In the genomic region with DNA sequence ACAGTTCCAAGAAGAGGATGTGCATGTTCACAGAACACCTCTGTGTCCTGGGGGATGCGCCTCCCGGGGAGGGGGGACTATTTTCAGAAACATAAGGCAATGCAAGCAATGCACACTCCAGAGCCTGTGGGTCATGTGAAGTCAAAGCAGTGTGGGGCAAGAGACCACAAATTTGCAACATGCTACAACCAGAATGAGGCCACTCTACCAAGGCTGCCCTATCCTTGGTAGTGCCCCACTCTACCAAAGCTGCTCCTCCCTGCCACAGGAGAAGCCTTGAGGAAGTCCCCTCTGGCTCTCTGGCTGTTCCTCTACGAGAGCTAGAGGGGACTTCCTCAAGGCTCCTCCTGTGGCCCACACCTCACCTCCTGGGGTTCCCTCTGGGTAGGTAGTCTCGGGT, we compare ENCODE assay signal across 30 cellular contexts.
"Had no signal": no experiment of that assay in that cellular context is flagged by ENCODE, and none has a peak within 500 bp of the region (broad histone marks: within the 10 kb centered on the region; RNA-seq: fewer than 3 reads in every experiment).

No MANE protein-coding gene starts in this region.

- DNase-seq: activated CD4-positive, alpha-beta memory T cell treated with anti-CD3 and anti-CD28 coated beads for 36 hours; activated CD4-positive, alpha-beta T cell treated with anti-CD3 and anti-CD28 coated beads, Interleukin-2, amount 10 ng/mL, durations not matched to agents 24 days and 14 days; activated CD4-positive, CD25-positive, alpha-beta regulatory T cell treated with anti-CD3 and anti-CD28 coated beads, Interleukin-2, amount 50 U/mL, for 72 hours; activated CD8-positive, alpha-beta memory T cell treated with anti-CD3 and anti-CD28 coated beads, Interleukin-2, amount 50 U/mL, for 4 hours; activated effector memory CD4-positive, alpha-beta T cell treated with anti-CD3 and anti-CD28 coated beads, Interleukin-2, amount 50 U/mL, for 16 hours; activated naive CD4-positive, alpha-beta T cell treated with anti-CD3 and anti-CD28 coated beads for 36 hours; activated naive CD8-positive, alpha-beta T cell treated with anti-CD3 and anti-CD28 coated beads for 36 hours; activated T-cell treated with anti-CD3 and anti-CD28 coated beads, Interleukin-2, amount 50 U/mL, for 1 hour; adrenal gland; aorta; body of pancreas; dermis blood vessel endothelial cell; effector CD4-positive, alpha-beta T cell; foreskin keratinocyte; heart left ventricle; hypothalamus; mesenchymal stem cell; naive thymus-derived CD8-positive, alpha-beta T cell; stimulated activated CD4-positive, alpha-beta T cell treated with anti-CD3 and anti-CD28 coated beads, Interleukin-1b, Interleukin-23, amount 100 ng/mL, for 48 hours; stimulated activated CD4-positive, alpha-beta T cell treated with anti-CD3 and anti-CD28 coated beads, Interleukin-4, amount 100 ng/mL, for 4 hours; stimulated activated CD8-positive, alpha-beta memory T cell treated with anti-CD3 and anti-CD28 coated beads, Interleukin-4, amount 100 ng/mL, for 48 hours; stimulated activated naive CD8-positive, alpha-beta T cell treated with anti-CD3 and anti-CD28 coated beads, Interleukin-15, amount 100 ng/mL, for 72 hours; substantia nigra had no signal

- FAIRE-seq: colon had no signal

- H3K9ac ChIP-seq: neural progenitor cell had no signal

- H3K4me1 ChIP-seq: foreskin keratinocyte, neural progenitor cell, right atrium auricular region had no signal

- H3K27ac ChIP-seq: adrenal gland, body of pancreas, esophagus muscularis mucosa, foreskin keratinocyte, heart left ventricle, neural progenitor cell, right atrium auricular region, vagina had no signal

- H3K4me2 ChIP-seq: neural progenitor cell, smooth muscle cell had no signal

- H3K27me3 ChIP-seq: adrenal gland, body of pancreas, esophagus muscularis mucosa, heart left ventricle, neural progenitor cell, right atrium auricular region, vagina had no signal

- H3K36me3 ChIP-seq: neural progenitor cell had no signal

- ATAC-seq: body of pancreas; foreskin keratinocyte; naive thymus-derived CD8-positive, alpha-beta T cell; stimulated activated memory B cell treated with anti-CD40 and anti-IgM and Interleukin-4, amounts not matched to agents 10 μg/mL and 1 μg/mL and 100 μg/mL, for 72 hours; stimulated activated naive CD8-positive, alpha-beta T cell treated with anti-CD3 and anti-CD28 coated beads, Interleukin-15, amount 100 ng/mL, for 72 hours had no signal

- H3K4me3 ChIP-seq: adrenal gland, body of pancreas, esophagus muscularis mucosa, heart left ventricle, neural progenitor cell, right atrium auricular region, smooth muscle cell, vagina had no signal

- H3K9me3 ChIP-seq: adrenal gland, body of pancreas, esophagus muscularis mucosa, heart left ventricle, right atrium auricular region, vagina had no signal

- H2AFZ ChIP-seq: neural progenitor cell had no signal
